9 cellular contexts compared by ENCODE assay signal in genomic region chr6:157954150-157955117, GRCh38. TPM values are rescaled to one million over a fixed set of nuclear protein-coding genes. Genes with fewer than 3 reads are reported as not detected.
A peak's percentile ranks its signal among the peaks of the same experiment; 100 is the strongest.
DNase-seq lines count a peak whose midpoint lies in the region; ATAC-seq, FAIRE-seq and TF ChIP-seq lines count a peak whose summit lies in the region.
"Had no signal": no experiment of that assay in that cellular context is flagged by ENCODE, and none has a peak within 500 bp of the region (broad histone marks: within the 10 kb centered on the region; RNA-seq: fewer than 3 reads in every experiment).

No MANE protein-coding gene starts in this region.

- H3K4me1 ChIP-seq in astrocyte (ENCODE audit: insufficient read depth, low read length), result no peaks in the 10 kb centered on the region

- no peak overlapping the region for H3K27ac ChIP-seq in astrocyte (ENCODE audit: low read depth, low read length)

- H3K36me3 Mint-ChIP-seq in astrocyte (ENCODE audit: low read depth, unreplicated experiment), result peaks cover under 1% of the 10 kb centered on the region

- H2AFZ ChIP-seq in astrocyte (ENCODE audit: low read depth, low read length), result no peak overlapping the region

- no peak overlapping the region for H3K27ac Mint-ChIP-seq in astrocyte (ENCODE audit: unreplicated experiment)
- H3K27ac Mint-ChIP-seq: IgD-negative memory B cell had no signal

- peaks cover 3% of the 10 kb centered on the region for H3K9me3 ChIP-seq in astrocyte (ENCODE audit: insufficient read depth, low read depth, low read length)

- peak; percentile 81 for ATAC-seq in left colon
- no peak for ATAC-seq in GM19023 (IDR thresholded peaks at IDR 0.05; ENCODE audit: unreplicated experiment)

- intact Hi-C loops in left colon (cut with DNase I, micrococcal nuclease), result no loop called here

- peaks cover 20% of the 10 kb centered on the region for H3K9me3 Mint-ChIP-seq in astrocyte (ENCODE audit: unreplicated experiment)

- no peaks in the 10 kb centered on the region for H3K27me3 ChIP-seq in astrocyte (ENCODE audit: insufficient read depth, low read length)

- H3K79me2 ChIP-seq in astrocyte (ENCODE audit: insufficient read depth, low read length), result no peaks in the 10 kb centered on the region

- H3K4me3 Mint-ChIP-seq in astrocyte (ENCODE audit: unreplicated experiment), result no peak overlapping the region

- DNase-seq in NCI-H1417 (lab: John Stamatoyannopoulos, UW) (peak in 2 of 3 experiments; percentile 61 to 73), NCI-H1417 treated with DMSO at 0.1 percent for 48 hours (lab: John Stamatoyannopoulos, UW) (no peak), astrocyte (ENCODE audit: low read depth) (no peak), left colon (peak; percentile 90 to 94), stromal cell of bone marrow (ENCODE audit: low read depth) (peak; percentile 44), GM19240 (ENCODE audit: insufficient read length, low spot score) (no peak)
- DNase-seq in stimulated activated CD4-positive, alpha-beta T cell treated with anti-CD3 and anti-CD28 coated beads, Interleukin-2, amount 100 ng/mL, for 48 hours, result no peak

- no peak overlapping the region for H3K4me3 ChIP-seq in astrocyte (ENCODE audit: insufficient read depth, low read depth, low read length)

- no peak overlapping the region for H3K9ac ChIP-seq in astrocyte (ENCODE audit: low read length)

- no peak for TF ChIP-seq CTCF in astrocyte (IDR thresholded peaks at IDR 0.05; ENCODE audit: insufficient read depth, low read depth, low read length)

- no peaks in the 10 kb centered on the region for H4K20me1 ChIP-seq in astrocyte (ENCODE audit: insufficient read depth, low read length)

- peaks cover 2% of the 10 kb centered on the region for H3K4me1 Mint-ChIP-seq in astrocyte (ENCODE audit: low read depth, unreplicated experiment)
- H3K4me1 Mint-ChIP-seq: IgD-negative memory B cell had no signal

- no peak for FAIRE-seq in astrocyte (lab: Jason Lieb, UNC)

- peak overlapping the region; percentile 37 for H3K4me2 ChIP-seq in astrocyte (ENCODE audit: low read length)

- peaks cover 5% of the 10 kb centered on the region for H3K27me3 Mint-ChIP-seq in astrocyte (ENCODE audit: low read depth, unreplicated experiment)

- no peaks in the 10 kb centered on the region for H3K36me3 ChIP-seq in astrocyte (ENCODE audit: insufficient read depth, low read length)

RNA-seq across cellular contexts. Expression of gene SYNJ2, which starts 27.2 kb away (rescaled TPM):
- total RNA-seq in astrocyte (28.4 and 31.8 TPM in 2 replicates), left colon (10 to 100 TPM; 35.4 to 50.1 TPM)

Comparison
In these comparisons a context has a peak if more than half of its experiments do, and no peak if none do; other contexts are left out.
1. DNase-seq: peak in NCI-H1417 (2 of 3), left colon (2 of 2) and stromal cell of bone marrow (single experiment); none in NCI-H1417 treated with DMSO at 0.1 percent for 48 hours (single experiment), astrocyte (single experiment), stimulated activated CD4-positive, alpha-beta T cell treated with anti-CD3 and anti-CD28 coated beads, Interleukin-2, amount 100 ng/mL, for 48 hours (0 of 2) and GM19240 (single experiment).